ENCODE assay signal across 11 cellular contexts in the genomic region with DNA sequence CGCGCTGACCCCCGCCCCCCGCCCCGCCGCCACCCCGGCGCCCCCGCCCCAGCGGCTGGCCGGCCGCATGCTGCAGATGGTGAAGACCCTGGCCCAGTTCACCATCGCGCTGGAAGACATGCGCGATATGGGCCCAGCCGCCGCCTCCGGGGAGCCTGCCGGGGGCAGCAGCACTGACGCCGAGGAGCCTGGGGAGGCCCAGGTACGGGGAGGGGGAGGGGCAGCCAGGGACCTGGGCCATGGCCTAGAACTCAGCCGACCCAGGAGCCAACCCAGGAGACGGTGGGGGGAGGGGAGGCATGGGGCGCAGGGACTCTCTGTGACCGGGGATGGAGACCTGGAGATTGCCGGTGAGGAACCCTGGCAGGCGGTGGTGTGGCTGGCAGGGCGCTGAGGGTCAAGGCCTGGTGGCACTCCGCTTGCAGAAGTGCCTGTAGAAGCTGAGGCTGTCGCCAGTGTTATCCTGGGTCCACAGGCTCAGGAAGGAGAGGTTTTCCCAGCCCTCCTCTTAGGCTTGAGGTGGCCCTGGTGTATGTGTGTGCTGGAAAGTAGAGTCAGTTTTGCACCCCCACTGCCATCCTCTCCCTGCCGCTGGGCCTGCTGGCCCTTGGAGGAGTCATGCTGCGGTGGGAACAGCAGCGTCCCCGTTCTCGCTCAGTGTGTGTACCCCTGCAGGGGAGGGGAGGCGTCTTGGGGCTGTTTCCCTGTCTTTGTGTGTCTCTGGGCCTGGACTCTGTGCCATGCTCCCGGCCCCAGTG. TPM values are rescaled to one million over a fixed set of nuclear protein-coding genes. Genes with fewer than 3 reads are reported as not detected.
DNase-seq lines count a peak whose midpoint lies in the region; ATAC-seq and TF ChIP-seq lines count a peak whose summit lies in the region.
"Had no signal": no experiment of that assay in that cellular context is flagged by ENCODE, and none has a peak within 500 bp of the region (broad histone marks: within the 10 kb centered on the region; RNA-seq: fewer than 3 reads in every experiment).

No MANE protein-coding gene starts in this region.

- POLR2A ChIA-PET in HEK293T (lab: Yijun Ruan, JAX) = no interaction called here

- no peak overlapping the region for H3K4ac ChIP-seq in neuronal stem cell (ENCODE audit: low read length)

- intact Hi-C loops in Right ventricle myocardium inferior (cut with DNase I) = no loop called here

- H3K9me3 ChIP-seq in right atrium auricular region = no peaks in the 10 kb centered on the region
- no peaks in the 10 kb centered on the region for H3K9me3 ChIP-seq in neuronal stem cell (replicated peaks in 1 of 2; ENCODE audit: control insufficient read depth in 2 of 2, insufficient read depth in 1 of 2, low read depth in 1 of 2, low read length in 2 of 2)
- H3K9me3 ChIP-seq: adrenal gland had no signal

- peak; percentile 12 for ATAC-seq in Right ventricle myocardium inferior

- H3K79me1 ChIP-seq in neuronal stem cell (ENCODE audit: low read depth, low read length) = peaks cover 32% of the 10 kb centered on the region

- CTCF ChIA-PET in HEK293T (lab: Yijun Ruan, JAX) = interaction anchor here (1.5 to 2.6 kb wide), 2 partner anchors 8 to 36 kb away, joined by 5 to 16 read pairs; no protein-coding TSS in a partner anchor

- no CpG with 5 or more reads among the region's 39 CpGs for WGBS in neuronal stem cell (ENCODE audit: extremely low coverage in 2 of 2, insufficient read length in 2 of 2, insufficient replicate concordance in 1 of 2), 2 donors
- 39% methylated on average over 39 of the region's 39 CpGs for WGBS in urinary bladder

- H3K27me3 ChIP-seq in right atrium auricular region = no peaks in the 10 kb centered on the region
- peaks cover 0 to 6% (median 0%) of the 10 kb centered on the region in 3 experiments for H3K27me3 ChIP-seq in neuronal stem cell (ENCODE audit: control insufficient read depth in 3 of 3, insufficient read depth in 3 of 3, low read depth in 1 of 3, low read length in 3 of 3)
- H3K27me3 ChIP-seq: adrenal gland had no signal

- H3K36me3 ChIP-seq in right atrium auricular region (peaks cover 13% of the 10 kb centered on the region), neuronal stem cell (replicated peaks in 1 of 2; ENCODE audit: control insufficient read depth in 2 of 2, insufficient read depth in 2 of 2, low read length in 2 of 2) (peaks cover 13 to 34% of the 10 kb centered on the region in 2 donors), urinary bladder (ENCODE audit: insufficient read depth) (no peaks in the 10 kb centered on the region)
- H3K36me3 ChIP-seq: adrenal gland had no signal

- H3K4me3 ChIP-seq in right atrium auricular region (peak overlapping the region in 1 of 2 donors; percentile 45), epithelial cell of proximal tubule (ENCODE audit: low read depth, low read length) (peak overlapping the region; percentile 11), neuronal stem cell (ENCODE audit: low read length in 2 of 2) (no peak overlapping the region), urinary bladder (ENCODE audit: low read depth, low read length) (peak overlapping the region; percentile 29)

- no peak overlapping the region for H2BK5ac ChIP-seq in neuronal stem cell (ENCODE audit: low read length)

- no peak overlapping the region for H4K91ac ChIP-seq in neuronal stem cell (ENCODE audit: low read depth, low read length, poor library complexity)

- H3K18ac ChIP-seq in neuronal stem cell (ENCODE audit: low read length) = peak overlapping the region; percentile 83

- peak overlapping the region; percentile 83 for H2BK120ac ChIP-seq in neuronal stem cell (ENCODE audit: low read depth, low read length)

- H2AFZ ChIP-seq in neuronal stem cell (ENCODE audit: low read length) = no peak overlapping the region

- H2BK12ac ChIP-seq in neuronal stem cell (ENCODE audit: low read length) = no peak overlapping the region

- TF ChIP-seq CTCF in right atrium auricular region (IDR thresholded peaks at IDR 0.05) = no peak
- TF ChIP-seq CTCF in epithelial cell of proximal tubule (conservative IDR thresholded peaks at IDR 0.05; ENCODE audit: low read depth, low read length) = no peak

- DNase-seq in Right ventricle myocardium inferior (ENCODE audit: missing footprints) (peak; percentile 17), right atrium auricular region (ENCODE audit: low spot score) (no peak), epithelial cell of proximal tubule (ENCODE audit: low read depth) (no peak), neuronal stem cell (ENCODE audit: low spot score) (no peak), NAMALWA (ENCODE audit: low spot score) (no peak), HEK293T (ENCODE audit: extremely low spot score) (no peak)
- DNase-seq in activated CD8-positive, alpha-beta memory T cell treated with anti-CD3 and anti-CD28 coated beads, Interleukin-2, amount 50 U/mL, for 48 hours = no peak
- DNase-seq: naive B cell, OCI-M1 had no signal

- peak overlapping the region; percentile 78 for H2AK5ac ChIP-seq in neuronal stem cell (ENCODE audit: low read depth, low read length)

- peak overlapping the region; percentile 50 for H2BK15ac ChIP-seq in neuronal stem cell (ENCODE audit: low read length)

- H3K9ac ChIP-seq in neuronal stem cell (ENCODE audit: low read depth, low read length, poor library complexity) = peak overlapping the region; percentile 66

- peak overlapping the region in 1 of 2 donors; percentile 24 for H3K27ac ChIP-seq in right atrium auricular region
- no peak overlapping the region for H3K27ac ChIP-seq in neuronal stem cell (replicated peaks; ENCODE audit: low read length)
- no peak overlapping the region for H3K27ac ChIP-seq in urinary bladder (ENCODE audit: low read depth)

- peak overlapping the region; percentile 69 for H3K23ac ChIP-seq in neuronal stem cell (ENCODE audit: low read depth, low read length, poor library complexity)

- peak overlapping the region; percentile 43 for H3K4me2 ChIP-seq in neuronal stem cell (ENCODE audit: insufficient read depth, low read length, poor library complexity, severe bottlenecking)

- H3K4me1 ChIP-seq in right atrium auricular region (peaks cover 0 to 55% of the 10 kb centered on the region in 2 donors), neuronal stem cell (ENCODE audit: control insufficient read depth in 2 of 2, insufficient read depth in 1 of 2, low read depth in 1 of 2, low read length in 2 of 2) (peaks cover 9 to 30% of the 10 kb centered on the region in 2 donors), urinary bladder (ENCODE audit: insufficient read depth) (no peaks in the 10 kb centered on the region)

- peak overlapping the region; percentile 83 for H3K14ac ChIP-seq in neuronal stem cell (ENCODE audit: low read length)

- no peak overlapping the region for H4K8ac ChIP-seq in neuronal stem cell (ENCODE audit: low read depth, low read length)

TF ChIP-seq in HEK293T, 16 proteins besides CTCF, POLR2A, EP300 and RAD21:
- TF ChIP-seq HDGF (IDR thresholded peaks at IDR 0.05; ENCODE audit: borderline replicate concordance) (no peak), ELF4 (IDR thresholded peaks at IDR 0.05) (no peak), FOXK2 (IDR thresholded peaks at IDR 0.05) (no peak), L3MBTL2 (conservative IDR thresholded peaks at IDR 0.05) (no peak)
- TF ChIP-seq, protein P1, sequence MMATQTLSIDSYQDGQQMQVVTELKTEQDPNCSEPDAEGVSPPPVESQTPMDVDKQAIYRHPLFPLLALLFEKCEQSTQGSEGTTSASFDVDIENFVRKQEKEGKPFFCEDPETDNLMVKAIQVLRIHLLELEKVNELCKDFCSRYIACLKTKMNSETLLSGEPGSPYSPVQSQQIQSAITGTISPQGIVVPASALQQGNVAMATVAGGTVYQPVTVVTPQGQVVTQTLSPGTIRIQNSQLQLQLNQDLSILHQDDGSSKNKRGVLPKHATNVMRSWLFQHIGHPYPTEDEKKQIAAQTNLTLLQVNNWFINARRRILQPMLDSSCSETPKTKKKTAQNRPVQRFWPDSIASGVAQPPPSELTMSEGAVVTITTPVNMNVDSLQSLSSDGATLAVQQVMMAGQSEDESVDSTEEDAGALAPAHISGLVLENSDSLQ (IDR thresholded peaks at IDR 0.05) = no peak

RNA-seq across cellular contexts. Expression of a gene that starts 32.9 kb away (rescaled TPM):
- 2.3 TPM for total RNA-seq in Right ventricle myocardium inferior
- 1 to 10 TPM; 2.0 to 7.0 TPM for total RNA-seq in right atrium auricular region
- 9.1 and 12.1 TPM in 2 replicates for total RNA-seq in epithelial cell of proximal tubule
- 6.6 TPM for polyA plus RNA-seq in neuronal stem cell (2013, experiment 1 of 2)
- 6.9 TPM for polyA plus RNA-seq in neuronal stem cell (2013, experiment 2 of 2)
- total RNA-seq in urinary bladder = 2.6 TPM
- polyA plus RNA-seq in urinary bladder = 2.7 TPM

RNA-seq across cellular contexts. Expression of a gene that starts 35.2 kb away (rescaled TPM):
- total RNA-seq in Right ventricle myocardium inferior (57.1 TPM), right atrium auricular region (10 to 100 TPM; 41.6 to 59.9 TPM), epithelial cell of proximal tubule (18.3 and 26.4 TPM in 2 replicates), urinary bladder (30.7 TPM)
- 40.1 TPM for polyA plus RNA-seq in neuronal stem cell (2013, experiment 1 of 2)
- 38.9 TPM for polyA plus RNA-seq in neuronal stem cell (2013, experiment 2 of 2)
- 69.8 TPM for polyA plus RNA-seq in urinary bladder

Comparison
In these comparisons a context has a peak if more than half of its experiments do, and no peak if none do; other contexts are left out.
1. H3K4me3 ChIP-seq: peak in epithelial cell of proximal tubule (single experiment) and urinary bladder (single experiment); none in neuronal stem cell (0 of 2).